8 cellular contexts compared by ENCODE assay signal in the genomic region with DNA sequence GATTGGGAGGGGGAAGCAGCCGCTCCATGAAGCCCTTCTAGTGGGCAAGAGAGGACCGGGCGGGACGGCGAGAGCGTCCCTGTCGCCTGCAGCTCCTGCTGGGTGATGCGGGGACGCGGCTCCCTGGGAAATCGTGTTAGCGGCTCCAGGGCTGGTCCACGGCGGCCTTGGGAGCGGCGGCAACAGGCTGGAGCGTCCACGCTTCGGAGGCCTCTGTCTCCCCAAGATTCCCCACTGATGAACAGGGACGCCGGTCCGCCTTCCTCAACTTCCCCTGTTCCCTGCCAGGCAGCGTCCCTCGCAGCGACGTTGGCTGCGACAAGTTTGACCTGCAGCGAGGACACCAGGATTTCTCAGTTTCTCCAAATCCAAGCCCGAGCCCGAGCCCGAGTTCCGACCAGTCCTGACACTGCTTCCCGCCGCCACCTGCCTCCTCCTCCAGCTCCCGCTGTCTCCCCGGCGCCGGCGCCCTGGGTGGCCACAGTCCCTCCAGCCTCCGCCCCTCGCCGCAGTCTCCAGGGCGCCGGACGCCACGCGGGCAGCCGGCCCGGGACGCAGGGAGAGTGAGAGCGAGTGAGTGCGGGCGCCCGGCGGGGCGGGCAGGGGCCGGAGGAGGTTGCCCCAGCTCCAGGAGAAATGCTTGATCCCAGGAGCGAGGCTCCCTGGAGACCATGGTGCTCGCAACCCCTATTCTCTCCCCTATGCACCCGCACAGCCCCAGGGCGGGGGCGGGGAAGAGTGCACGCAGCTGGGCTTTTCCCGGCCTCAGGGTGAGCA.
DNase-seq lines count a peak whose midpoint lies in the region; ATAC-seq, FAIRE-seq and TF ChIP-seq lines count a peak whose summit lies in the region.

No MANE protein-coding gene starts in this region.

- DNase-seq in Caki2 (ENCODE audit: low read depth) (peak; percentile 33), Kasumi-1 (lab: John Stamatoyannopoulos, UW) (peak; percentile 9 to 16), cardiac muscle cell (ENCODE audit: low read depth in 1 of 2, low spot score in 1 of 2) (peak; percentile 60 to 83), nucleus accumbens (lab: John Stamatoyannopoulos, UW) (peak in 43 of 56 donors; percentile 2 to 76 (median 36)), NK-92 (lab: John Stamatoyannopoulos, UW; ENCODE audit: unreplicated experiment) (no peak), GM19239 (ENCODE audit: insufficient read length, low spot score) (no peak)
- no peak for DNase-seq in activated CD8-positive, alpha-beta T cell treated with anti-CD3 and anti-CD28 coated beads, Interleukin-2, amount 10 ng/mL, durations not matched to agents 7 days and 5 days

- no peak for FAIRE-seq in GM19239 (lab: Jason Lieb, UNC)

- peaks cover 65% of the 10 kb centered on the region for H3K27me3 Mint-ChIP-seq in activated CD8-positive, alpha-beta T cell treated with anti-CD3 and anti-CD28 coated beads, Interleukin-2, amount 10 ng/mL, durations not matched to agents 7 days and 5 days (ENCODE audit: low read depth)

- TF ChIP-seq CTCF in cardiac muscle cell (IDR thresholded peaks at IDR 0.05; ENCODE audit: low read depth, low read length): no peak

- peak; percentile 62 for ATAC-seq in activated CD8-positive, alpha-beta T cell treated with anti-CD3 and anti-CD28 coated beads, Interleukin-2, amount 10 ng/mL, durations not matched to agents 7 days and 5 days
- no peak for ATAC-seq in GM19023 (IDR thresholded peaks at IDR 0.05; ENCODE audit: unreplicated experiment)

- no peaks in the 10 kb centered on the region for H3K27me3 ChIP-seq in cardiac muscle cell

- no peak overlapping the region for H3K27ac ChIP-seq in cardiac muscle cell

- no peaks in the 10 kb centered on the region for H3K9me3 ChIP-seq in cardiac muscle cell (ENCODE audit: low read depth)

- in situ Hi-C loops in Caki2 (cut with HindIII; ENCODE audit: low pct_unique_long_range_greater_than_20kb, low sequenced_read_pairs): no loop called here

- peaks cover 4% of the 10 kb centered on the region for H3K9me3 Mint-ChIP-seq in activated CD8-positive, alpha-beta T cell treated with anti-CD3 and anti-CD28 coated beads, Interleukin-2, amount 10 ng/mL, durations not matched to agents 7 days and 5 days (ENCODE audit: insufficient read depth)

- H3K27ac Mint-ChIP-seq in activated CD8-positive, alpha-beta T cell treated with anti-CD3 and anti-CD28 coated beads, Interleukin-2, amount 10 ng/mL, durations not matched to agents 7 days and 5 days: no peak overlapping the region

- H3K4me3 Mint-ChIP-seq in activated CD8-positive, alpha-beta T cell treated with anti-CD3 and anti-CD28 coated beads, Interleukin-2, amount 10 ng/mL, durations not matched to agents 7 days and 5 days: peak overlapping the region; percentile 42

- peaks cover 6% of the 10 kb centered on the region for H3K4me1 Mint-ChIP-seq in activated CD8-positive, alpha-beta T cell treated with anti-CD3 and anti-CD28 coated beads, Interleukin-2, amount 10 ng/mL, durations not matched to agents 7 days and 5 days (ENCODE audit: low read depth)

- H3K4me1 ChIP-seq in cardiac muscle cell (ENCODE audit: low read depth): peaks cover 9% of the 10 kb centered on the region

- peak overlapping the region; percentile 37 for H3K4me3 ChIP-seq in cardiac muscle cell

- CTCF ChIA-PET in activated CD8-positive, alpha-beta T cell treated with anti-CD3 and anti-CD28 coated beads, Interleukin-2, amount 10 ng/mL, durations not matched to agents 7 days and 5 days (lab: Charles Lee): interaction anchor here (0.8 to 0.9 kb wide), 2 partner anchors 16 to 199 kb away, joined by 3 read pairs; no protein-coding TSS in a partner anchor

- H3K36me3 ChIP-seq in cardiac muscle cell: no peaks in the 10 kb centered on the region

- POLR2A ChIA-PET in activated CD8-positive, alpha-beta T cell treated with anti-CD3 and anti-CD28 coated beads, Interleukin-2, amount 10 ng/mL, durations not matched to agents 7 days and 5 days (lab: Charles Lee): no interaction called here

- H3K36me3 Mint-ChIP-seq in activated CD8-positive, alpha-beta T cell treated with anti-CD3 and anti-CD28 coated beads, Interleukin-2, amount 10 ng/mL, durations not matched to agents 7 days and 5 days (ENCODE audit: low read depth): no peaks in the 10 kb centered on the region

Comparison
In these comparisons a context has a peak if more than half of its experiments do, and no peak if none do; other contexts are left out.
1. DNase-seq: peak in Caki2 (single experiment), Kasumi-1 (2 of 2), cardiac muscle cell (2 of 2) and nucleus accumbens (43 of 56); none in activated CD8-positive, alpha-beta T cell treated with anti-CD3 and anti-CD28 coated beads, Interleukin-2, amount 10 ng/mL, durations not matched to agents 7 days and 5 days (single experiment), NK-92 (single experiment) and GM19239 (single experiment).